In the genomic region with DNA sequence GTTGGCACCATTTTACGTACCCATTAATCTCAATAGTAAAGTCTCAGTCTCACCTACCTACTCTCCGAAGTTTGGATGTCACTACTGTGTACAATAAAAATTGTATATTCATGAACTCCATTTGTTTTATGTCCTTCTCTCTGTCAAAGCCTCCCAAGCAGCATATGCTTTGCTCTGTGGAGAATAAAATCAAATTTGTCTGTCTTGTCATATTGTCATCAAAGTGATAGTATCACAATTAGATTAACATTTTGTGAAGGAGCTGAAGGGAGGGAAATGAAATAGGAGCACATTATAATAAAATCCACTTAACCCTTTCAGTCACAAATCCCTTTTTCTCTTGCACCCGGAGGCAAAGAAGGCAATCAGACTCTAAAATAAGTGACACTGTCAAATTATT, we compare ENCODE assay signal across 27 cellular contexts.
"Had no signal": no experiment of that assay in that cellular context is flagged by ENCODE, and none has a peak within 500 bp of the region (broad histone marks: within the 10 kb centered on the region; RNA-seq: fewer than 3 reads in every experiment).

No MANE protein-coding gene starts in this region.

- H3K36me3 ChIP-seq: neural progenitor cell, ovary, right lobe of liver, sigmoid colon, stomach, thoracic aorta, thyroid gland, tibial nerve, upper lobe of left lung, vagina had no signal

- H3K27ac ChIP-seq: neural progenitor cell, ovary, parathyroid adenoma, psoas muscle, right lobe of liver, sigmoid colon, stomach, thoracic aorta, thyroid gland, tibial nerve, upper lobe of left lung, vagina had no signal

- H3K4me2 ChIP-seq: neural progenitor cell had no signal

- H3K4me1 ChIP-seq: neural progenitor cell, parathyroid adenoma, psoas muscle, right lobe of liver, sigmoid colon, stomach, thyroid gland, tibial nerve, upper lobe of left lung, vagina had no signal

- ATAC-seq: naive thymus-derived CD8-positive, alpha-beta T cell; natural killer cell treated with Interleukin-12 subunit alpha and Interleukin-12 subunit beta and Interleukin-15 and Interleukin-18, amount 100 ng/mL, for 72 hours; psoas muscle; right cardiac atrium; right lobe of liver; stimulated activated effector memory CD8-positive, alpha-beta T cell treated with anti-CD3 and anti-CD28 coated beads, Interleukin-12 subunit alpha, Interleukin-12 subunit beta, amount 100 ng/mL, for 72 hours; stimulated activated naive B cell treated with anti-CD40 and anti-IgM and Interleukin-4, amounts not matched to agents 10 μg/mL and 1 μg/mL and 100 μg/mL, for 72 hours had no signal

- DNase-seq: naive thymus-derived CD8-positive, alpha-beta T cell; nephron progenitor cell; occipital lobe; ovary; posterior cingulate gyrus; psoas muscle; right cardiac atrium; right lobe of liver; sigmoid colon; small intestine; stimulated activated CD4-positive, alpha-beta T cell treated with anti-CD3 and anti-CD28 coated beads, Interleukin-15, amount 100 ng/mL, for 24 hours; stimulated activated CD4-positive, alpha-beta T cell treated with anti-CD3 and anti-CD28 coated beads, Interleukin-2, amount 100 ng/mL, for 24 hours; stimulated activated CD4-positive, alpha-beta T cell treated with anti-CD3 and anti-CD28 coated beads, Interleukin-2, amount 100 ng/mL, for 48 hours; stimulated activated CD4-positive, alpha-beta T cell treated with anti-CD3 and anti-CD28 coated beads, Interleukin-4, amount 100 ng/mL, for 24 hours; stimulated activated naive B cell treated with anti-CD40 and anti-IgM and Interleukin-4, amounts not matched to agents 10 μg/mL and 1 μg/mL and 100 μg/mL, for 72 hours; stimulated activated naive CD4-positive, alpha-beta T cell treated with Interleukin-2 at 50 U/mL for 16 hours; stomach; thyroid gland; trophoblast cell; upper lobe of left lung had no signal

- H3K27me3 ChIP-seq: neural progenitor cell, ovary, right lobe of liver, sigmoid colon, stomach, thyroid gland, tibial nerve, upper lobe of left lung, vagina had no signal

- H3K79me2 ChIP-seq: parathyroid adenoma had no signal

- H3K4me3 ChIP-seq: neural progenitor cell, ovary, psoas muscle, right lobe of liver, sigmoid colon, stomach, thoracic aorta, thyroid gland, tibial nerve, upper lobe of left lung, vagina had no signal

- H3K9me3 ChIP-seq: ovary, psoas muscle, right lobe of liver, stomach, thoracic aorta, thyroid gland, tibial nerve, upper lobe of left lung, vagina had no signal

- H3K9ac ChIP-seq: neural progenitor cell, parathyroid adenoma had no signal

- H2AFZ ChIP-seq: neural progenitor cell, parathyroid adenoma had no signal
